ENCODE assay signal across 1 cellular context in the genomic region with DNA sequence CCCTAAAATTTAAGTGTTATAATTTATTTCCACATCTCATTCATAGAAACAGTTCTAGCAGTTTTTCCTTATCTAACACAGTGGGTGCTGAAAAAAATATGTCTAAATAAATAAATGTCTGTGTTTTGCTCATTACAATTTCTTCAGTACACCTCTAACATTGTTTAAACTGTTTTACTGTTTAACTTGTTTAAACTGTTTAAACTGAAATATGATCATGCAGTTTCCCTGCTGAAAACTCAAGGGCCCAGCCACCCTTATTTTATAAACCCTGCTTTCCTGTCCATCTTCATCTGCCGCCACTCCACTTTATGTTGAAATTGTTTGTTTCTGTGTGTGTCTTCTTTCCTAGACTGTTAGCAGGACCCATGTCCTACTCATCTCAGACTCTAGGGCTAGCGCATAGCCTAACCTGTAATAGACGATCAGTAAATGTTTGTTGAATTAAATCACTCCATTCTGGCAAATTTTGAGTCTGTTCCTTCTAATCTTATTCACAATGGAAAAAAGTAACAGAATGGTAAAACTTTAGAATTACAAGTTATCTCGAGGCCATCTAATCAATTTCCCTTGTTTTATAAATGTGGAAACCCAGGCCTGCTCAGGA.
A peak's percentile ranks its signal among the peaks of the same experiment; 100 is the strongest.
TF ChIP-seq lines count a peak whose summit lies in the region.

No MANE protein-coding gene starts in this region.

TF ChIP-seq in HepG2, 621 proteins besides CTCF, POLR2A, EP300 and RAD21:
- TF ChIP-seq ZC3H13 (CRISPR knock-in tag; IDR thresholded peaks at IDR 0.05) (no peak), CEBPB (IDR thresholded peaks at IDR 0.05; ENCODE audit: borderline replicate concordance, low read depth, low read length) (no peak), GATAD2A (CRISPR knock-in tag; IDR thresholded peaks at IDR 0.05) (peak; percentile 40; the same call in 1 of the 2 replicates), SIX4 (CRISPR knock-in tag; IDR thresholded peaks at IDR 0.05) (0 out of 2 replicates have a peak, but pooled peaks have one; percentile 36), EEA1 (CRISPR knock-in tag; IDR thresholded peaks at IDR 0.05; ENCODE audit: borderline replicate concordance) (no peak), ZFY (CRISPR knock-in tag; IDR thresholded peaks at IDR 0.05) (0 out of 2 replicates have a peak, but pooled peaks have one; percentile 1), ARID2 (CRISPR knock-in tag; IDR thresholded peaks at IDR 0.05; ENCODE audit: borderline replicate concordance) (peak; percentile 45; the same call in 1 of the 2 replicates), YEATS2 (CRISPR knock-in tag; IDR thresholded peaks at IDR 0.05; ENCODE audit: borderline replicate concordance) (no peak), SOX6 (IDR thresholded peaks at IDR 0.05) (no peak), SOX6 (CRISPR knock-in tag; IDR thresholded peaks at IDR 0.05) (peak; percentile 30; the same call in 1 of the 2 replicates), ZNF12 (CRISPR knock-in tag; IDR thresholded peaks at IDR 0.05) (peak; percentile 71), TARDBP (CRISPR knock-in tag; IDR thresholded peaks at IDR 0.05) (peak; percentile 32; the same call in 1 of the 2 replicates), SPEN (CRISPR knock-in tag; IDR thresholded peaks at IDR 0.05; ENCODE audit: low read depth) (no peak), SNAPC2 (CRISPR knock-in tag; IDR thresholded peaks at IDR 0.05) (0 out of 2 replicates have a peak, but pooled peaks have one; percentile 29), CEBPG (CRISPR knock-in tag; IDR thresholded peaks at IDR 0.05) (peak; percentile 15; the same call in 1 of the 2 replicates), ISL2 (CRISPR knock-in tag; IDR thresholded peaks at IDR 0.05) (no peak), SMAD9 (CRISPR knock-in tag; IDR thresholded peaks at IDR 0.05) (no peak), NR2F1 (CRISPR knock-in tag; IDR thresholded peaks at IDR 0.05) (no peak), ARID5B (CRISPR knock-in tag; IDR thresholded peaks at IDR 0.05) (0 out of 2 replicates have a peak, but pooled peaks have one; percentile 7), ZNF629 (CRISPR knock-in tag; conservative IDR thresholded peaks at IDR 0.05) (no peak), BCL6 (CRISPR knock-in tag; IDR thresholded peaks at IDR 0.05) (peak; percentile 76), SMYD3 (CRISPR knock-in tag; IDR thresholded peaks at IDR 0.05) (0 out of 2 replicates have a peak, but pooled peaks have one; percentile 24), SIX1 (CRISPR knock-in tag; IDR thresholded peaks at IDR 0.05; ENCODE audit: borderline replicate concordance) (peak; percentile 75; the same call in 1 of the 2 replicates)
- TF ChIP-seq, protein P1, sequence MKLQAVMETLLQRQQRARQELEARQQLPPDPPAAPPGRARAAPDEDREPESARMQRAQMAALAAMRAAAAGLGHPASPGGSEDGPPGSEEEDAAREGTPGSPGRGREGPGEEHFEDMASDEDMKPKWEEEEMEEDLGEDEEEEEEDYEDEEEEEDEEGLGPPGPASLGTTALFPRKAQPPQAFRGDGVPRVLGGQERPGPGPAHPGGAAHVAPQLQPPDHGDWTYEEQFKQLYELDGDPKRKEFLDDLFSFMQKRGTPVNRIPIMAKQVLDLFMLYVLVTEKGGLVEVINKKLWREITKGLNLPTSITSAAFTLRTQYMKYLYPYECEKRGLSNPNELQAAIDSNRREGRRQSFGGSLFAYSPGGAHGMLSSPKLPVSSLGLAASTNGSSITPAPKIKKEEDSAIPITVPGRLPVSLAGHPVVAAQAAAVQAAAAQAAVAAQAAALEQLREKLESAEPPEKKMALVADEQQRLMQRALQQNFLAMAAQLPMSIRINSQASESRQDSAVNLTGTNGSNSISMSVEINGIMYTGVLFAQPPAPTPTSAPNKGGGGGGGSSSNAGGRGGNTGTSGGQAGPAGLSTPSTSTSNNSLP (IDR thresholded peaks at IDR 0.05; ENCODE audit: low read depth, low read length): 0 out of 2 replicates have a peak, but pooled peaks have one; percentile 10
